ENCODE assay signal across 11 cellular contexts in genomic region chr17:53033297-53033696, GRCh38.
DNase-seq lines count a peak whose midpoint lies in the region; ATAC-seq and TF ChIP-seq lines count a peak whose summit lies in the region.
"Had no signal": no experiment of that assay in that cellular context is flagged by ENCODE, and none has a peak within 500 bp of the region (broad histone marks: within the 10 kb centered on the region; RNA-seq: fewer than 3 reads in every experiment).

No MANE protein-coding gene starts in this region.

- DNase-seq in GM23338 (ENCODE audit: low spot score): no peak
- DNase-seq in NCI-H526 treated with DMSO at 0.1 percent for 48 hours (lab: John Stamatoyannopoulos, UW): peak; percentile 1
- peak; percentile 6 for DNase-seq in iPS-NIHi7 (ENCODE audit: extremely low spot score)
- DNase-seq in NCI-H187 (lab: John Stamatoyannopoulos, UW): no peak
- DNase-seq in chondrocyte (ENCODE audit: low spot score): no peak
- no peak for DNase-seq in mesenteric fat pad (ENCODE audit: low spot score)
- DNase-seq: CD4-positive, alpha-beta T cell; HCEC 1CT had no signal

- H3K27ac Mint-ChIP-seq in GM23338 (no peak overlapping the region), chondrocyte (ENCODE audit: unreplicated experiment) (no peak overlapping the region)
- H3K27ac Mint-ChIP-seq: CD4-positive, alpha-beta T cell; IgD-negative memory B cell had no signal

- ATAC-seq in GM23338: no peak; the same call in none of the 3 replicates

- H3K27me3 ChIP-seq in GM23338 (ENCODE audit: insufficient read depth) (no peaks in the 10 kb centered on the region), HUES48 (ENCODE audit: control insufficient read depth, insufficient read depth, low read length) (no peaks in the 10 kb centered on the region)

- no peaks in the 10 kb centered on the region for H3K9me3 ChIP-seq in HUES48 (ENCODE audit: control insufficient read depth, insufficient read depth, low read length)

- H3K9me3 Mint-ChIP-seq in GM23338: peaks cover 5% of the 10 kb centered on the region; the same call in 1 of the 3 replicates
- no peaks in the 10 kb centered on the region for H3K9me3 Mint-ChIP-seq in chondrocyte (ENCODE audit: low read depth)

- H2AFZ ChIP-seq in GM23338: peak overlapping the region; percentile 60

- no peaks in the 10 kb centered on the region for H3K27me3 Mint-ChIP-seq in GM23338 (ENCODE audit: insufficient read depth, low read depth, poor library complexity)
- H3K27me3 Mint-ChIP-seq in chondrocyte (ENCODE audit: low read depth): peaks cover 5% of the 10 kb centered on the region
- H3K27me3 Mint-ChIP-seq: CD4-positive, alpha-beta T cell; IgD-negative memory B cell had no signal

- no peaks in the 10 kb centered on the region for H3K79me2 ChIP-seq in GM23338 (replicated peaks; ENCODE audit: insufficient read depth)

- H3K27ac ChIP-seq in GM23338 (ENCODE audit: low read depth) (no peak overlapping the region), HUES48 (ENCODE audit: low read depth, low read length) (peak overlapping the region; percentile 15)
- H3K27ac ChIP-seq: C4-2B had no signal

- no peak overlapping the region for H3K9ac ChIP-seq in HUES48 (ENCODE audit: low read depth, low read length)

- no peak overlapping the region for H3K4me3 Mint-ChIP-seq in GM23338
- no peak overlapping the region for H3K4me3 Mint-ChIP-seq in chondrocyte (ENCODE audit: unreplicated experiment)
- H3K4me3 Mint-ChIP-seq: CD4-positive, alpha-beta T cell had no signal

- H3K36me3 Mint-ChIP-seq in GM23338 (ENCODE audit: low read depth): peaks cover 4% of the 10 kb centered on the region; the same call in 1 of the 3 replicates
- no peaks in the 10 kb centered on the region for H3K36me3 Mint-ChIP-seq in chondrocyte (ENCODE audit: low read depth)
- H3K36me3 Mint-ChIP-seq: IgD-negative memory B cell had no signal

- peaks cover 5% of the 10 kb centered on the region for H3K4me1 Mint-ChIP-seq in GM23338
- no peaks in the 10 kb centered on the region for H3K4me1 Mint-ChIP-seq in chondrocyte (ENCODE audit: low read depth)
- H3K4me1 Mint-ChIP-seq: IgD-negative memory B cell had no signal

- H3K4me2 ChIP-seq in GM23338: no peak overlapping the region

- H4K20me1 ChIP-seq in GM23338 (replicated peaks; ENCODE audit: insufficient read depth): no peaks in the 10 kb centered on the region

- no peak for TF ChIP-seq CTCF in GM23338 (conservative IDR thresholded peaks at IDR 0.05; ENCODE audit: low read depth in 2 of 2)
- no peak for TF ChIP-seq CTCF in chondrocyte (IDR thresholded peaks at IDR 0.05)

- H3K4me1 ChIP-seq in GM23338 (ENCODE audit: insufficient read depth): 0 out of 2 replicates have a peak, but pooled peaks cover 4% of the 10 kb centered on the region
- H3K4me1 ChIP-seq in HUES48 (ENCODE audit: control insufficient read depth, insufficient read depth, low read length): peaks cover 8% of the 10 kb centered on the region

- no peak overlapping the region for H3K4me3 ChIP-seq in GM23338
- no peak overlapping the region for H3K4me3 ChIP-seq in HUES48 (ENCODE audit: low read depth, low read length)

- no peaks in the 10 kb centered on the region for H3K36me3 ChIP-seq in GM23338 (ENCODE audit: insufficient read depth)
- H3K36me3 ChIP-seq in HUES48 (ENCODE audit: control insufficient read depth, insufficient read depth, low read length): no peaks in the 10 kb centered on the region

- H3F3A ChIP-seq in GM23338 (replicated peaks; ENCODE audit: low read depth): no peaks in the 10 kb centered on the region

- H3K9me2 ChIP-seq in GM23338 (ENCODE audit: insufficient read depth): no peaks in the 10 kb centered on the region

TF ChIP-seq in GM23338, 12 proteins besides CTCF, POLR2A, EP300 and RAD21:
- TF ChIP-seq NANOG (IDR thresholded peaks at IDR 0.05; ENCODE audit: borderline replicate concordance) (no peak), ZNF114 (CRISPR knock-in tag; IDR thresholded peaks at IDR 0.05) (no peak), ZNF462 (CRISPR knock-in tag; IDR thresholded peaks at IDR 0.05) (no peak), ETS1 (IDR thresholded peaks at IDR 0.05) (no peak)

Comparison
In these comparisons a context has a peak if more than half of its experiments do, and no peak if none do; other contexts are left out.
1. DNase-seq: peak in NCI-H526 treated with DMSO at 0.1 percent for 48 hours (single experiment) and iPS-NIHi7 (single experiment); none in GM23338 (single experiment), NCI-H187 (0 of 2), chondrocyte (single experiment) and mesenteric fat pad (single experiment).